In the genomic region with DNA sequence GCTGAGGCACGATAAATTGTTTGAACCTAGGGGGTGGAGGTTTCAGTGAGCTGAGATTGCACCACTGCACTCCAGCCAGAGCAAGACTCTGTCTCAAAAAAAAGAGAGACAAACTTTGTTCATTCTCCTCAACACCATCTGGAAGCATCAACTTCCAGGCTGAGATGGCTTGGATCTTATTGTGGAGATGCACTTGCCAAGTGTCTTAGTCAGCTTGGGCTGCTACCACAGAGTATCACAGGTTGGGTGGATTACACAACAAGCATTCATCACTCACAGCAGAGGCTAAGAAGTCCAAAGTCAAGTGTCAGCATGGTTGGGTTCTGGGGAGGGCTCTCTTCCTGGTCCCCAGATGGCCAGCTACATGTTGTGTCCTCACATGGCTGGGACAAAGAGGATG, we compare ENCODE assay signal across 9 cellular contexts. TPM values are rescaled to one million over a fixed set of nuclear protein-coding genes. Genes with fewer than 3 reads are reported as not detected.
DNase-seq lines count a peak whose midpoint lies in the region; ATAC-seq and TF ChIP-seq lines count a peak whose summit lies in the region.
"Not testable (repeated sequence)": the region's sequence is repeated elsewhere in the genome, so short reads cannot be mapped to it uniquely, and the experiment has no call there.
"Had no signal": no experiment of that assay in that cellular context is flagged by ENCODE, and none has a peak within 500 bp of the region (broad histone marks: within the 10 kb centered on the region; RNA-seq: fewer than 3 reads in every experiment).

No MANE protein-coding gene starts in this region.

- H3K4me1 ChIP-seq in GM23248 (ENCODE audit: insufficient read depth) = not testable (repeated sequence)
- H3K4me1 ChIP-seq in left lung = peaks cover 0 to 24% of the 10 kb centered on the region in 2 donors

- peaks cover 20% of the 10 kb centered on the region; the same call in 1 of the 2 replicates for H3F3A ChIP-seq in GM23248 (ENCODE audit: insufficient read depth)

- H3K4me2 ChIP-seq in GM23248 (ENCODE audit: unreplicated experiment) = peak overlapping the region; percentile 24

- in situ Hi-C loops in GM23248 (cut with MboI) = not testable (repeated sequence)

- not testable (repeated sequence) for H3K79me2 ChIP-seq in GM23248 (ENCODE audit: insufficient read depth)

- TF ChIP-seq CTCF in activated CD8-positive, alpha-beta T cell treated with anti-CD3 and anti-CD28 coated beads for 36 hours (IDR thresholded peaks at IDR 0.05); cardiac fibroblast (IDR thresholded peaks at IDR 0.05; ENCODE audit: low read depth, low read length); left lung (IDR thresholded peaks at IDR 0.05): not testable (repeated sequence)

- not testable (repeated sequence) for ATAC-seq in activated CD8-positive, alpha-beta T cell treated with anti-CD3 and anti-CD28 coated beads for 36 hours
- peak; percentile 12 for ATAC-seq in left lung

- not testable (repeated sequence) for H3K9me3 Mint-ChIP-seq in activated CD8-positive, alpha-beta T cell treated with anti-CD3 and anti-CD28 coated beads for 36 hours

- not testable (repeated sequence) for H2AFZ ChIP-seq in GM23248

- peak overlapping the region; percentile 32 for H3K27ac ChIP-seq in GM23248
- H3K27ac ChIP-seq in left lung = not testable (repeated sequence)

- peak overlapping the region; percentile 49 for H3K27ac Mint-ChIP-seq in activated CD8-positive, alpha-beta T cell treated with anti-CD3 and anti-CD28 coated beads for 36 hours

- H3K4me1 Mint-ChIP-seq in activated CD8-positive, alpha-beta T cell treated with anti-CD3 and anti-CD28 coated beads for 36 hours (ENCODE audit: low read depth) = peaks cover 40% of the 10 kb centered on the region

- not testable (repeated sequence) for H3K27me3 Mint-ChIP-seq in activated CD8-positive, alpha-beta T cell treated with anti-CD3 and anti-CD28 coated beads for 36 hours

- peak; percentile 27 for DNase-seq in AG08396 (ENCODE audit: low spot score)
- DNase-seq in GM23248 = peak; percentile 82
- DNase-seq in NCI-H226 = peak; percentile 45
- DNase-seq in activated CD8-positive, alpha-beta T cell treated with anti-CD3 and anti-CD28 coated beads for 36 hours; left lung: not testable (repeated sequence)
- DNase-seq in cardiac fibroblast (ENCODE audit: low read depth in 2 of 2) = peak; percentile 18 to 78
- peak; percentile 69 for DNase-seq in fibroblast of gingiva (ENCODE audit: low read depth)
- DNase-seq in skeletal muscle cell (ENCODE audit: low read depth) = peak; percentile 10

- H3K36me3 ChIP-seq in GM23248 (ENCODE audit: low read depth); left lung: not testable (repeated sequence)

- H3K9me2 ChIP-seq in GM23248 (ENCODE audit: insufficient read depth) = not testable (repeated sequence)

- H4K20me1 ChIP-seq in GM23248 (ENCODE audit: insufficient read depth) = not testable (repeated sequence)

- not testable (repeated sequence) for H3K4me3 Mint-ChIP-seq in activated CD8-positive, alpha-beta T cell treated with anti-CD3 and anti-CD28 coated beads for 36 hours

- not testable (repeated sequence) for H3K9me3 ChIP-seq in GM23248 (ENCODE audit: low read depth); left lung

- H3K36me3 Mint-ChIP-seq in activated CD8-positive, alpha-beta T cell treated with anti-CD3 and anti-CD28 coated beads for 36 hours (ENCODE audit: low read depth) = not testable (repeated sequence)

- not testable (repeated sequence) for H3K4me3 ChIP-seq in GM23248; cardiac fibroblast (replicated peaks in 1 of 2; ENCODE audit: low read depth in 2 of 2, low read length in 2 of 2); left lung; skeletal muscle cell (ENCODE audit: low read depth, low read length)

- not testable (repeated sequence) for H3K9ac ChIP-seq in GM23248

- POLR2A ChIA-PET in activated CD8-positive, alpha-beta T cell treated with anti-CD3 and anti-CD28 coated beads for 36 hours (lab: Charles Lee) = not testable (repeated sequence)

- WGBS in GM23248 (ENCODE audit: low coverage in 1 of 2, low lambda C conversion rate in 2 of 2, missing lambda C conversion rate in 2 of 2), 2 experiments = 17 to 31% methylated on average over 1 of the region's 1 CpG

- intact Hi-C loops in activated CD8-positive, alpha-beta T cell treated with anti-CD3 and anti-CD28 coated beads for 36 hours (cut with micrococcal nuclease); left lung (cut with DNase I): not testable (repeated sequence)

- not testable (repeated sequence) for H3K27me3 ChIP-seq in GM23248 (replicated peaks; ENCODE audit: insufficient read depth); left lung

- CTCF ChIA-PET in activated CD8-positive, alpha-beta T cell treated with anti-CD3 and anti-CD28 coated beads for 36 hours (lab: Charles Lee) = interaction anchor here (1.3 kb wide), 1 partner anchor 33 kb away, joined by 4 read pairs; no protein-coding TSS in a partner anchor

RNA-seq across cellular contexts. Expression of a gene that starts 15.1 kb away (rescaled TPM):
- 81.6 and 96.7 TPM in 2 replicates for total RNA-seq in GM23248 (2014; rRNA removed; shearing (Covaris generic))
- polyA plus RNA-seq in GM23248 (2016; fragmentation: Nextera tagmentation; extraction: Ambion mirVana) = 117 and 120 TPM in 2 replicates
- total RNA-seq in activated CD8-positive, alpha-beta T cell treated with anti-CD3 and anti-CD28 coated beads for 36 hours = 100 to 1,000 TPM; 132 to 141 TPM
- 10 to 100 TPM; 48.4 to 66.7 TPM for total RNA-seq in left lung

RNA-seq across cellular contexts. Expression of a gene that starts 58.2 kb away (rescaled TPM):
- 0.13 and 0.32 TPM in 2 replicates for total RNA-seq in GM23248 (2014; rRNA removed; shearing (Covaris generic))
- 0.16 and 0.30 TPM in 2 replicates for polyA plus RNA-seq in GM23248 (2016; fragmentation: Nextera tagmentation; extraction: Ambion mirVana)
- 1 to 10 TPM; 2.3 to 2.8 TPM for total RNA-seq in activated CD8-positive, alpha-beta T cell treated with anti-CD3 and anti-CD28 coated beads for 36 hours
- total RNA-seq in left lung = 10 to 100 TPM in 1 of 2 donors, 1 to 10 TPM in 1; 4.1 to 10.5 TPM
- polyA plus RNA-seq: smooth muscle cell had no signal

RNA-seq across cellular contexts. Expression of a gene that starts 58.6 kb away (rescaled TPM):
- total RNA-seq in GM23248 (2014; rRNA removed; shearing (Covaris generic)) = 2.8 and 9.1 TPM in 2 replicates
- polyA plus RNA-seq in GM23248 (2016; fragmentation: Nextera tagmentation; extraction: Ambion mirVana) = 5.0 and 5.6 TPM in 2 replicates
- total RNA-seq in activated CD8-positive, alpha-beta T cell treated with anti-CD3 and anti-CD28 coated beads for 36 hours = 1 to 10 TPM; 7.2 to 8.4 TPM
- 1 to 10 TPM; 5.2 to 10.0 TPM for total RNA-seq in left lung
